ENCODE assay signal across 8 cellular contexts in genomic region chr19:56118666-56119584, GRCh38. TPM values are rescaled to one million over a fixed set of nuclear protein-coding genes. Genes with fewer than 3 reads are reported as not detected.
DNase-seq lines count a peak whose midpoint lies in the region; ATAC-seq, FAIRE-seq and TF ChIP-seq lines count a peak whose summit lies in the region.

No MANE protein-coding gene starts in this region.

- peak overlapping the region; percentile 90 for H3K4me2 ChIP-seq in HCT116 (ENCODE audit: low read length)

- TF ChIP-seq CTCF in HCT116 (IDR thresholded peaks at IDR 0.05 in 2 of 3, conservative IDR thresholded peaks at IDR 0.05 in 1 of 3; ENCODE audit: borderline replicate concordance in 1 of 3, insufficient read depth in 1 of 3, low read depth in 2 of 3, low read length in 2 of 3), result no peak
- TF ChIP-seq CTCF in glutamatergic neuron (IDR thresholded peaks at IDR 0.05; ENCODE audit: partially characterized antibody, unreplicated experiment), result no peak
- TF ChIP-seq CTCF in brain microvascular endothelial cell (IDR thresholded peaks at IDR 0.05; ENCODE audit: low read depth, low read length, missing control alignments), result no peak

- H3K9me3 Mint-ChIP-seq in T-cell (no peaks in the 10 kb centered on the region), glutamatergic neuron (ENCODE audit: unreplicated experiment) (peaks cover 16% of the 10 kb centered on the region)

- ATAC-seq in HCT116 (no peak), T-cell (replicated peaks in 1 of 4) (no peak), HG03139 (IDR thresholded peaks at IDR 0.05; ENCODE audit: unreplicated experiment) (no peak)

- TSS peak; percentile 38 for BruUV-seq in HCT116 (replicated peaks; lab: Mats Ljungman, UMichigan)

- H3K36me3 ChIP-seq in HCT116 (ENCODE audit: control insufficient read depth in 1 of 2, insufficient read depth in 2 of 2, low read length in 2 of 2), result 0 out of 4 replicates have a peak, but pooled peaks cover 0 to 3% of the 10 kb centered on the region in 2 experiments
- no peaks in the 10 kb centered on the region for H3K36me3 ChIP-seq in small intestine (ENCODE audit: control insufficient read depth in 2 of 2, insufficient read depth in 2 of 2, low read length in 2 of 2)
- H3K36me3 ChIP-seq in brain microvascular endothelial cell (replicated peaks), result peaks cover 3% of the 10 kb centered on the region

- peak overlapping the region; percentile 88 for H3K27ac Mint-ChIP-seq in T-cell
- H3K27ac Mint-ChIP-seq in glutamatergic neuron (ENCODE audit: unreplicated experiment), result peak overlapping the region; percentile 93

- no peak for FAIRE-seq in small intestine (lab: Jason Lieb, UNC)

- RAD21 ChIA-PET in HCT116 (lab: Charles Lee; ENCODE audit: low non-redundant PET in 1 of 2, low total read pairs in 2 of 2, uncharacterized antibody in 2 of 2, unreplicated experiment in 2 of 2), result no interaction called here

- peaks cover 67% of the 10 kb centered on the region for H3K79me2 ChIP-seq in HCT116 (ENCODE audit: insufficient read depth, low read length)

- H3K27me3 Mint-ChIP-seq in T-cell (no peaks in the 10 kb centered on the region), glutamatergic neuron (ENCODE audit: unreplicated experiment) (peaks cover 21% of the 10 kb centered on the region)

- H3K4me3 ChIP-seq in HCT116 (replicated peaks in 1 of 2; ENCODE audit: low read depth in 1 of 2, low read length in 2 of 2) (peak overlapping the region; percentile 80 to 91), small intestine (ENCODE audit: low read depth in 1 of 2, low read length in 2 of 2) (no peak overlapping the region), brain microvascular endothelial cell (ENCODE audit: low read depth, low read length) (no peak overlapping the region)

- POLR2A ChIA-PET in HCT116 (lab: Charles Lee), result no interaction called here
- POLR2A ChIA-PET in T-cell (lab: Charles Lee), result no interaction called here

- H3K4me1 Mint-ChIP-seq in T-cell, result peaks cover 51 to 58% (median 57%) of the 10 kb centered on the region in 3 donors
- H3K4me1 Mint-ChIP-seq in glutamatergic neuron (ENCODE audit: low read depth, unreplicated experiment), result peaks cover 44% of the 10 kb centered on the region

- in situ Hi-C loops in brain microvascular endothelial cell (cut with HindIII; ENCODE audit: low pct_ligation_motif_present, low sequenced_read_pairs), result no loop called here

- intact Hi-C loops in HCT116 (cut with micrococcal nuclease), result no loop called here

- peaks cover 9 to 22% of the 10 kb centered on the region in 2 experiments for H3K4me1 ChIP-seq in HCT116 (ENCODE audit: control insufficient read depth in 1 of 2, insufficient read depth in 2 of 2, low read length in 2 of 2)
- peaks cover 3 to 9% of the 10 kb centered on the region in 2 donors for H3K4me1 ChIP-seq in small intestine (ENCODE audit: control insufficient read depth in 2 of 2, insufficient read depth in 1 of 2, low read depth in 1 of 2, low read length in 1 of 2)

- peak overlapping the region; percentile 70 to 90 (median 79) for H3K4me3 Mint-ChIP-seq in T-cell
- peak overlapping the region; percentile 89 for H3K4me3 Mint-ChIP-seq in glutamatergic neuron (ENCODE audit: unreplicated experiment)

- no peak for DNase-seq in HCT116 (ENCODE audit: low read depth, low spot score)
- no peak for DNase-seq in T-cell
- DNase-seq in glutamatergic neuron, result no peak
- DNase-seq in small intestine, result no peak
- no peak for DNase-seq in brain microvascular endothelial cell
- DNase-seq in NCI-H526 (lab: John Stamatoyannopoulos, UW), result no peak
- no peak for DNase-seq in AG20443 (ENCODE audit: low spot score)

- H3K9ac ChIP-seq in HCT116 (ENCODE audit: low read length), result peak overlapping the region; percentile 97

- CTCF ChIA-PET in HCT116 (lab: Charles Lee), result no interaction called here
- CTCF ChIA-PET in T-cell (lab: Charles Lee), result no interaction called here

- H3K9me3 ChIP-seq in HCT116 (ENCODE audit: control insufficient read depth in 1 of 2, insufficient read depth in 1 of 2, low read depth in 1 of 2, low read length in 2 of 2) (no peaks in the 10 kb centered on the region), small intestine (ENCODE audit: control insufficient read depth, low read depth) (no peaks in the 10 kb centered on the region)

- H3K27ac ChIP-seq in HCT116 (ENCODE audit: low read depth, low read length) (peak overlapping the region; percentile 96), small intestine (ENCODE audit: low read depth in 1 of 2, low read length in 1 of 2) (peak overlapping the region; percentile 88 to 97), brain microvascular endothelial cell (no peak overlapping the region)

- 25 to 36% (median 27%) methylated on average over 9 of the region's 9 CpGs for WGBS in small intestine, 3 donors

- H3K27me3 ChIP-seq in HCT116 (ENCODE audit: insufficient read depth, low read length) (no peaks in the 10 kb centered on the region), small intestine (ENCODE audit: control insufficient read depth in 2 of 2, insufficient read depth in 2 of 2, low read length in 2 of 2) (no peaks in the 10 kb centered on the region), brain microvascular endothelial cell (replicated peaks) (no peaks in the 10 kb centered on the region)

- no peaks in the 10 kb centered on the region for H3K9me2 ChIP-seq in HCT116 (ENCODE audit: insufficient read depth)

- H2AFZ ChIP-seq in HCT116 (ENCODE audit: low read depth, low read length, poor library complexity, severe bottlenecking), result no peak overlapping the region

- no peak for TF ChIP-seq POLR2A in HCT116 (IDR thresholded peaks at IDR 0.05; ENCODE audit: borderline replicate concordance, extremely low read depth, insufficient read depth, insufficient read length)

- no peaks in the 10 kb centered on the region for H4K20me1 ChIP-seq in HCT116 (ENCODE audit: insufficient read depth)

- no peak for TF ChIP-seq RAD21 in HCT116 (IDR thresholded peaks at IDR 0.05; ENCODE audit: low read depth)

- H3K36me3 Mint-ChIP-seq in T-cell, result no peaks in the 10 kb centered on the region
- no peaks in the 10 kb centered on the region for H3K36me3 Mint-ChIP-seq in glutamatergic neuron (ENCODE audit: unreplicated experiment)

TF ChIP-seq in HCT116, 20 proteins besides CTCF, POLR2A, EP300 and RAD21:
- TF ChIP-seq JUND (IDR thresholded peaks at IDR 0.05), result no peak
TF ChIP-seq in HCT116: peak in this region for 0.

RNA-seq across cellular contexts. Expression of gene ZNF787, which starts 2.2 kb away (rescaled TPM):
- total RNA-seq in HCT116 (2021; ENCODE audit: unreplicated experiment) (40.3 TPM), T-cell (10 to 100 TPM; 20.6 to 38.6 (median 34.9) TPM), glutamatergic neuron (ENCODE audit: unreplicated experiment) (59.7 TPM)
- polyA plus RNA-seq in HCT116 (2012), result 29.9 and 32.3 TPM in 2 replicates
- polyA plus RNA-seq in small intestine, result 10 to 100 TPM; 29.9 to 34.9 (median 30.2) TPM

RNA-seq across cellular contexts. Expression of gene ZNF444, which starts 22.2 kb away (rescaled TPM):
- 31.7 TPM for total RNA-seq in HCT116 (2021; ENCODE audit: unreplicated experiment)
- polyA plus RNA-seq in HCT116 (2012), result 13.7 and 15.5 TPM in 2 replicates
- 10 to 100 TPM; 23.1 to 51.4 (median 46.0) TPM for total RNA-seq in T-cell
- total RNA-seq in glutamatergic neuron (ENCODE audit: unreplicated experiment), result 56.9 TPM
- 10 to 100 TPM; 20.1 to 25.9 (median 24.6) TPM for polyA plus RNA-seq in small intestine

RNA-seq across cellular contexts. Expression of gene GALP, which starts 56.9 kb away (rescaled TPM):
- not detected for total RNA-seq in HCT116 (2021; ENCODE audit: unreplicated experiment)
- polyA plus RNA-seq in HCT116 (2012), result not detected in 2 replicates
- not detected for total RNA-seq in T-cell
- total RNA-seq in glutamatergic neuron (ENCODE audit: unreplicated experiment), result not detected
- polyA plus RNA-seq in small intestine, result not detected

Comparison
In these comparisons a context has a peak if more than half of its experiments do, and no peak if none do; other contexts are left out.
1. H3K4me3 ChIP-seq: peak in HCT116 (2 of 2); none in small intestine (0 of 2) and brain microvascular endothelial cell (single experiment).